ENCODE assay signal across 15 cellular contexts in genomic region chr12:95227818-95228356, GRCh38.
"Had no signal": no experiment of that assay in that cellular context is flagged by ENCODE, and none has a peak within 500 bp of the region (broad histone marks: within the 10 kb centered on the region; RNA-seq: fewer than 3 reads in every experiment).

No MANE protein-coding gene starts in this region.

- H3K27me3 ChIP-seq: cardiac muscle cell, colonic mucosa, gastroesophageal sphincter, ovary, testis had no signal

- H3K4me3 ChIP-seq: cardiac muscle cell, colonic mucosa, gastroesophageal sphincter, ovary, testis had no signal

- ATAC-seq: gastroesophageal sphincter, left lobe of liver had no signal

- H3K9me3 ChIP-seq: colonic mucosa, gastroesophageal sphincter, ovary, testis had no signal

- H3K4me1 ChIP-seq: colonic mucosa had no signal

- H3K36me3 ChIP-seq: colonic mucosa, ovary had no signal

- DNase-seq: activated CD4-positive, alpha-beta T cell treated with anti-CD3 and anti-CD28 coated beads, Interleukin-2, amount 10 ng/mL, durations not matched to agents 24 days and 14 days; activated CD8-positive, alpha-beta memory T cell treated with anti-CD3 and anti-CD28 coated beads for 24 hours; activated naive CD4-positive, alpha-beta T cell treated with anti-CD3 and anti-CD28 coated beads for 36 hours; colonic mucosa; effector CD4-positive, alpha-beta T cell; islet precursor cell; ovary; stimulated activated CD4-positive, alpha-beta T cell treated with anti-CD3 and anti-CD28 coated beads, Interleukin-15, amount 100 ng/mL, for 24 hours; stimulated activated CD4-positive, alpha-beta T cell treated with anti-CD3 and anti-CD28 coated beads, Interleukin-4, amount 100 ng/mL, for 24 hours; T-helper 9 cell; testis; WERI-Rb-1 had no signal

- H3K27ac ChIP-seq: cardiac muscle cell, colonic mucosa, ovary, testis, WERI-Rb-1 had no signal
